Comparison of ENCODE assay signal across 21 cellular contexts in genomic region chr6:13700232-13700631, GRCh38. TPM values are rescaled to one million over a fixed set of nuclear protein-coding genes. Genes with fewer than 3 reads are reported as not detected.
DNase-seq lines count a peak whose midpoint lies in the region; ATAC-seq and TF ChIP-seq lines count a peak whose summit lies in the region.
"Had no signal": no experiment of that assay in that cellular context is flagged by ENCODE, and none has a peak within 500 bp of the region (broad histone marks: within the 10 kb centered on the region; RNA-seq: fewer than 3 reads in every experiment).

No MANE protein-coding gene starts in this region.

- H3K9me3 Mint-ChIP-seq in central memory CD8-positive, alpha-beta T cell: no peaks in the 10 kb centered on the region

- H3K27ac Mint-ChIP-seq in central memory CD8-positive, alpha-beta T cell (ENCODE audit: low read depth): peak overlapping the region; percentile 0
- H3K27ac Mint-ChIP-seq: activated CD8-positive, alpha-beta memory T cell treated with anti-CD3 and anti-CD28 coated beads, Interleukin-2, amount 10 ng/mL, durations not matched to agents 7 days and 5 days had no signal

- TF ChIP-seq CTCF in cardiac muscle cell (IDR thresholded peaks at IDR 0.05; ENCODE audit: low read depth, low read length) (no peak), right atrium auricular region (IDR thresholded peaks at IDR 0.05) (no peak), Loucy (conservative IDR thresholded peaks at IDR 0.05; ENCODE audit: low read length) (no peak)

- no peaks in the 10 kb centered on the region for H3F3A ChIP-seq in Loucy (ENCODE audit: low read depth)

- peaks cover 48% of the 10 kb centered on the region for H3K4me1 Mint-ChIP-seq in central memory CD8-positive, alpha-beta T cell

- H3K9ac ChIP-seq in Loucy (ENCODE audit: low read depth, low read length, poor library complexity, severe bottlenecking): no peak overlapping the region

- H3K27me3 ChIP-seq in cardiac muscle cell (no peaks in the 10 kb centered on the region), right atrium auricular region (no peaks in the 10 kb centered on the region), Loucy (ENCODE audit: insufficient read depth, low read length, poor library complexity, severe bottlenecking) (no peaks in the 10 kb centered on the region)
- H3K27me3 ChIP-seq: BE2C, heart left ventricle, pancreas, Peyer's patch, vagina had no signal

- DNase-seq in cardiac muscle cell (ENCODE audit: low read depth in 1 of 2, low spot score in 1 of 2) (no peak), right atrium auricular region (ENCODE audit: low spot score) (no peak), SW480 (ENCODE audit: low spot score) (no peak), NCI-H1930 (lab: John Stamatoyannopoulos, UW) (no peak)
- no peak for DNase-seq in central memory CD8-positive, alpha-beta T cell (ENCODE audit: low spot score in 2 of 2)
- DNase-seq: activated CD8-positive, alpha-beta memory T cell treated with anti-CD3 and anti-CD28 coated beads, Interleukin-2, amount 10 ng/mL, durations not matched to agents 7 days and 5 days; activated gamma-delta T cell; BE2C; GF-D8; heart left ventricle; Karpas-422; NCI-H1436; NCI-H2171; pancreas; Peyer's patch; stimulated activated CD4-positive, alpha-beta T cell treated with anti-CD3 and anti-CD28 coated beads, Interleukin-1b, Interleukin-23, amount 100 ng/mL, for 48 hours; WERI-Rb-1 had no signal

- peaks cover 3% of the 10 kb centered on the region for H3K36me3 ChIP-seq in cardiac muscle cell
- no peaks in the 10 kb centered on the region for H3K36me3 ChIP-seq in right atrium auricular region
- peaks cover 25% of the 10 kb centered on the region; the same call in 1 of the 2 replicates for H3K36me3 ChIP-seq in Loucy (ENCODE audit: insufficient read depth, low read length)
- H3K36me3 ChIP-seq: BE2C, pancreas, Peyer's patch, vagina had no signal

- peaks cover 100% of the 10 kb centered on the region for H3K79me2 ChIP-seq in Loucy (ENCODE audit: insufficient read depth, low read length)

- no peaks in the 10 kb centered on the region for H3K9me3 ChIP-seq in cardiac muscle cell (ENCODE audit: low read depth)
- no peaks in the 10 kb centered on the region for H3K9me3 ChIP-seq in right atrium auricular region
- no peaks in the 10 kb centered on the region for H3K9me3 ChIP-seq in Loucy (ENCODE audit: insufficient read depth, low read depth, low read length)
- H3K9me3 ChIP-seq: BE2C, heart left ventricle, pancreas, Peyer's patch, vagina had no signal

- no peak overlapping the region for H3K4me3 Mint-ChIP-seq in central memory CD8-positive, alpha-beta T cell
- H3K4me3 Mint-ChIP-seq: activated CD8-positive, alpha-beta memory T cell treated with anti-CD3 and anti-CD28 coated beads, Interleukin-2, amount 10 ng/mL, durations not matched to agents 7 days and 5 days had no signal

- no peak overlapping the region for H2AFZ ChIP-seq in Loucy (ENCODE audit: low read length)

- no peaks in the 10 kb centered on the region for H3K9me2 ChIP-seq in Loucy (replicated peaks; ENCODE audit: low read depth, low read length)

- peak overlapping the region; percentile 27 for H3K4me2 ChIP-seq in Loucy (ENCODE audit: low read depth, low read length, poor library complexity, severe bottlenecking)

- peaks cover 92% of the 10 kb centered on the region for H4K20me1 ChIP-seq in Loucy (ENCODE audit: insufficient read depth, low read length, poor library complexity, severe bottlenecking)

- no peak overlapping the region for H3K4me3 ChIP-seq in cardiac muscle cell
- no peak overlapping the region for H3K4me3 ChIP-seq in right atrium auricular region
- H3K4me3 ChIP-seq in Loucy (ENCODE audit: low read length, poor library complexity, severe bottlenecking): no peak overlapping the region
- H3K4me3 ChIP-seq: GM12878, heart left ventricle, pancreas, Peyer's patch, vagina had no signal

- no peak for ATAC-seq in central memory CD8-positive, alpha-beta T cell (replicated peaks; ENCODE audit: extremely low read depth, poor library complexity, severe bottlenecking)
- no peak for ATAC-seq in GM19395 (IDR thresholded peaks at IDR 0.05; ENCODE audit: unreplicated experiment)
- ATAC-seq: activated CD8-positive, alpha-beta memory T cell treated with anti-CD3 and anti-CD28 coated beads, Interleukin-2, amount 10 ng/mL, durations not matched to agents 7 days and 5 days; GM12878; heart left ventricle; pancreas had no signal

- H3K4me1 ChIP-seq in cardiac muscle cell (ENCODE audit: low read depth) (peaks cover 4% of the 10 kb centered on the region), right atrium auricular region (peaks cover 0 to 26% of the 10 kb centered on the region in 2 donors), Loucy (ENCODE audit: insufficient read depth, low read length, poor library complexity, severe bottlenecking) (peaks cover 53% of the 10 kb centered on the region)
- H3K4me1 ChIP-seq: BE2C had no signal

- H3K27me3 Mint-ChIP-seq in central memory CD8-positive, alpha-beta T cell: no peaks in the 10 kb centered on the region
- H3K27me3 Mint-ChIP-seq: activated CD8-positive, alpha-beta memory T cell treated with anti-CD3 and anti-CD28 coated beads, Interleukin-2, amount 10 ng/mL, durations not matched to agents 7 days and 5 days had no signal

- peaks cover 7% of the 10 kb centered on the region for H3K36me3 Mint-ChIP-seq in central memory CD8-positive, alpha-beta T cell (ENCODE audit: insufficient read depth)

- peak overlapping the region; percentile 41 for H3K27ac ChIP-seq in cardiac muscle cell
- H3K27ac ChIP-seq in right atrium auricular region: no peak overlapping the region
- H3K27ac ChIP-seq: heart left ventricle, pancreas, Peyer's patch, vagina, WERI-Rb-1 had no signal

RNA-seq across cellular contexts. Expression of gene RANBP9, which starts 11.4 kb away (rescaled TPM):
- total RNA-seq in cardiac muscle cell: 32.3 and 35.2 TPM in 2 replicates
- polyA plus RNA-seq in cardiac muscle cell: 42.4 and 55.4 TPM in 2 replicates
- 10 to 100 TPM; 28.4 TPM for total RNA-seq in right atrium auricular region
